In genomic region chr12:3033538-3033865, GRCh38 we compare ENCODE assay signal across 12 cellular contexts. TPM values are rescaled to one million over a fixed set of nuclear protein-coding genes. Genes with fewer than 3 reads are reported as not detected.
A peak's percentile ranks its signal among the peaks of the same experiment; 100 is the strongest.
DNase-seq lines count a peak whose midpoint lies in the region; ATAC-seq and TF ChIP-seq lines count a peak whose summit lies in the region.
"Had no signal": no experiment of that assay in that cellular context is flagged by ENCODE, and none has a peak within 500 bp of the region (broad histone marks: within the 10 kb centered on the region; RNA-seq: fewer than 3 reads in every experiment).

No MANE protein-coding gene starts in this region.

- H3K9me3 Mint-ChIP-seq in chondrocyte (ENCODE audit: low read depth), result no peaks in the 10 kb centered on the region
- no peaks in the 10 kb centered on the region for H3K9me3 Mint-ChIP-seq in neural crest cell
- no peaks in the 10 kb centered on the region for H3K9me3 Mint-ChIP-seq in type B pancreatic cell
- H3K9me3 Mint-ChIP-seq: activated CD4-positive, alpha-beta memory T cell treated with anti-CD3 and anti-CD28 coated beads for 36 hours; CD8-positive, alpha-beta T cell; naive thymus-derived CD8-positive, alpha-beta T cell had no signal

- H3K36me3 Mint-ChIP-seq in chondrocyte (ENCODE audit: low read depth) (peaks cover 11% of the 10 kb centered on the region), neural crest cell (ENCODE audit: low read depth) (no peaks in the 10 kb centered on the region), type B pancreatic cell (no peaks in the 10 kb centered on the region)
- H3K36me3 Mint-ChIP-seq: activated CD4-positive, alpha-beta memory T cell treated with anti-CD3 and anti-CD28 coated beads for 36 hours; activated naive CD8-positive, alpha-beta T cell; CD8-positive, alpha-beta T cell; naive thymus-derived CD8-positive, alpha-beta T cell had no signal

- H3K27ac Mint-ChIP-seq in chondrocyte (ENCODE audit: unreplicated experiment) (peak overlapping the region; percentile 41), neural crest cell (ENCODE audit: unreplicated experiment) (peak overlapping the region; percentile 52), type B pancreatic cell (peak overlapping the region; percentile 20)
- H3K27ac Mint-ChIP-seq: activated CD4-positive, alpha-beta memory T cell treated with anti-CD3 and anti-CD28 coated beads for 36 hours; activated naive CD8-positive, alpha-beta T cell; CD8-positive, alpha-beta T cell had no signal

- intact Hi-C loops in Right ventricle myocardium inferior (cut with DNase I) (loop anchor here (5.0 kb wide), 1 partner anchor 76 kb away; the partner anchor contains the start of gene TEAD4), Right ventricle myocardium superior (cut with DNase I) (loop anchor here (2.0 to 10.0 kb wide), 3 partner anchors 89 to 181 kb away; no protein-coding TSS in a partner anchor)

- no peaks in the 10 kb centered on the region for H3K27me3 Mint-ChIP-seq in chondrocyte (ENCODE audit: low read depth)
- H3K27me3 Mint-ChIP-seq in neural crest cell (ENCODE audit: low read depth), result no peaks in the 10 kb centered on the region
- H3K27me3 Mint-ChIP-seq in type B pancreatic cell, result no peaks in the 10 kb centered on the region
- H3K27me3 Mint-ChIP-seq: activated naive CD8-positive, alpha-beta T cell had no signal

- TF ChIP-seq CTCF in chondrocyte (IDR thresholded peaks at IDR 0.05) (no peak), neural crest cell (conservative IDR thresholded peaks at IDR 0.05) (no peak), type B pancreatic cell (conservative IDR thresholded peaks at IDR 0.05) (no peak)

- H3K4me3 Mint-ChIP-seq in chondrocyte (ENCODE audit: unreplicated experiment), result no peak overlapping the region
- no peak overlapping the region for H3K4me3 Mint-ChIP-seq in neural crest cell
- H3K4me3 Mint-ChIP-seq in type B pancreatic cell, result no peak overlapping the region
- H3K4me3 Mint-ChIP-seq: activated CD4-positive, alpha-beta memory T cell treated with anti-CD3 and anti-CD28 coated beads for 36 hours; activated naive CD8-positive, alpha-beta T cell; CD8-positive, alpha-beta T cell; naive thymus-derived CD8-positive, alpha-beta T cell had no signal

- H3K4me1 Mint-ChIP-seq in chondrocyte (ENCODE audit: low read depth) (peaks cover 18% of the 10 kb centered on the region), neural crest cell (peaks cover 21% of the 10 kb centered on the region), type B pancreatic cell (ENCODE audit: unreplicated experiment) (peaks cover 9% of the 10 kb centered on the region)
- H3K4me1 Mint-ChIP-seq: naive thymus-derived CD8-positive, alpha-beta T cell had no signal

- ATAC-seq in Right ventricle myocardium inferior (no peak), Right ventricle myocardium superior (ENCODE audit: poor library complexity) (no peak), HG02840 (IDR thresholded peaks at IDR 0.05; ENCODE audit: low FRiP score, unreplicated experiment) (no peak)
- ATAC-seq: CD8-positive, alpha-beta T cell had no signal

- DNase-seq in Right ventricle myocardium inferior (ENCODE audit: missing footprints) (peak; percentile 32), Right ventricle myocardium superior (no peak), chondrocyte (ENCODE audit: low spot score) (no peak), neural crest cell (ENCODE audit: low read depth, low spot score) (no peak), type B pancreatic cell (ENCODE audit: extremely low spot score, unreplicated experiment) (no peak), NCI-H526 treated with DMSO at 0.1 percent for 48 hours (lab: John Stamatoyannopoulos, UW) (no peak), NAMALWA (ENCODE audit: low spot score) (no peak)

RNA-seq across cellular contexts. Expression of gene TSPAN9, which starts 43.7 kb away (rescaled TPM):
- total RNA-seq in Right ventricle myocardium inferior, result 193 TPM
- total RNA-seq in Right ventricle myocardium superior, result 156 TPM
- 50.4 to 98.1 TPM (median 54.4 TPM) in 3 replicates for total RNA-seq in chondrocyte
- total RNA-seq in neural crest cell, result 22.8 and 23.8 TPM in 2 replicates
- 30.7 and 31.7 TPM in 2 replicates for total RNA-seq in type B pancreatic cell (ENCODE audit: low replicate concordance)
